In genomic region chr1:150995896-150996295, GRCh38 we compare ENCODE assay signal across 1 cellular context.
TF ChIP-seq lines count a peak whose summit lies in the region.

No MANE protein-coding gene starts in this region.

TF ChIP-seq in H1, 55 proteins besides CTCF, POLR2A, EP300 and RAD21:
- TF ChIP-seq RNF2 (IDR thresholded peaks at IDR 0.05; ENCODE audit: borderline replicate concordance, low read depth, low read length, missing control alignments, poor library complexity, severe bottlenecking) (no peak), TEAD4 (IDR thresholded peaks at IDR 0.05; ENCODE audit: low read depth, low read length) (no peak), SAP30 (IDR thresholded peaks at IDR 0.05; ENCODE audit: insufficient read depth, insufficient replicate concordance, low read length) (no peak), SP2 (IDR thresholded peaks at IDR 0.05; ENCODE audit: low read length) (no peak), TAF7 (optimal IDR thresholded peaks at IDR 0.05; ENCODE audit: borderline replicate concordance, low read depth, low read length) (no peak), BACH1 (IDR thresholded peaks at IDR 0.05; ENCODE audit: low read length) (no peak), GTF2F1 (IDR thresholded peaks at IDR 0.05; ENCODE audit: borderline replicate concordance, low read depth, low read length) (no peak), CHD2 (IDR thresholded peaks at IDR 0.05; ENCODE audit: low read length) (no peak), CHD7 (IDR thresholded peaks at IDR 0.05; ENCODE audit: insufficient replicate concordance, low read length) (no peak), RXRA (IDR thresholded peaks at IDR 0.05; ENCODE audit: insufficient read depth, low read depth, low read length) (no peak), POU5F1 (IDR thresholded peaks at IDR 0.05; ENCODE audit: low read depth, low read length) (no peak), EZH2 (IDR thresholded peaks at IDR 0.05; ENCODE audit: low read depth, low read length, severe bottlenecking) (no peak), ASH2L (IDR thresholded peaks at IDR 0.05; ENCODE audit: low read length) (no peak), SIRT6 (IDR thresholded peaks at IDR 0.05; ENCODE audit: low read length) (no peak)
